ENCODE assay signal across 8 cellular contexts in the genomic region with DNA sequence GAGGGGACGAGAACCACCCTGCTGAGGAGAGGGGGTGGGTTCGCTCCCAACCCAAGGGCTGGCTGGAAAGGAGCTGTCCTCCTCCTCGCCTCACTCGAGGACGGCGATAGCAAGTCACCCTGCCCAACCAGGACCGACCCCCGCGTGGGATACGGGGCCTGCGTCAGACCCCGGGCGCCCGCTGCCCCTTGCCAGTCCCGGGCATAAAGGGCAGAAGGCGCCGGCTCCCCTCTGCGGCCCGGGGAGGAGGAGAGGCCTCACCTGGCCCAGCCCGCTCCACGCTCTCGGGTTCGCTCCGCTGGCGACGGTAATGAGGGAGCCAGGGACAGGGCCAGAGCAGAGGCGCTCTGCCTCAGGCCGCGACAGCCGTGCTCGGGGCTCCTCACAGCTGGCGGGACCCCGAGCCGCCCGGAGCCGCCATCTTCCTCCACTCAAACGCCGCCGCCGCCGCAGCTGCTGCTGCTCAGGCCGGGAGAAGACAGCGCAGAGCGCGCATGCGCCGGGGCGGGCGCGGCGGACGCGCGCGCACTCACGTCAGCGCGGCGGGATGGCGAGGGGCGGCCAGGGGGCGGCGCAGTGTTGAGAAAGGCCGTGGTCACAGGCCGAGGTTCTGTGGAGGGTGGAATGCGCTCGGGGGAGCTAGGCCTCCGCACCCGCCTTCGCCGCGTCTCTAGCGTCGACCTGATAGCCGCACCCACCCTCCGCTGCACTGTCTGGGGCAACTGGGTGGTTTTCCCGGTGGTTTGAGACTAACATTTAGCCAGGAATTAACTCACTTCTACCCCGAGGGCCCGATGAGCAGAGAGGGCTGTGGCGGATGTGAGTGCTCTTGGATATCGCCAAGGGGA. TPM values are rescaled to one million over a fixed set of nuclear protein-coding genes. Genes with fewer than 3 reads are reported as not detected.
A peak's percentile ranks its signal among the peaks of the same experiment; 100 is the strongest.
DNase-seq lines count a peak whose midpoint lies in the region; ATAC-seq and TF ChIP-seq lines count a peak whose summit lies in the region.

Gene FBXO42, minus strand, starts transcription at position 487 of the 848 bp plus-strand sequence. CDS start 37,062 bp downstream, outside the sequence.

- H3K4me1 ChIP-seq in thoracic aorta (ENCODE audit: control insufficient read depth in 1 of 2, low read depth in 2 of 2) = peaks cover 19 to 40% of the 10 kb centered on the region in 2 donors

- no peaks in the 10 kb centered on the region for H3K27me3 ChIP-seq in thoracic aorta (replicated peaks; ENCODE audit: insufficient read depth)

- H3K9me3 ChIP-seq in thoracic aorta = no peaks in the 10 kb centered on the region

- TF ChIP-seq CTCF in GM12864 (IDR thresholded peaks at IDR 0.05; ENCODE audit: low read depth, low read length, missing control alignments) (peak; percentile 46), osteocyte (IDR thresholded peaks at IDR 0.05) (peak; percentile 58), thoracic aorta (IDR thresholded peaks at IDR 0.05) (peak; percentile 38)

- peak within 1 kb of the TSS; percentile 85 for H3K27ac Mint-ChIP-seq in activated naive CD4-positive, alpha-beta T cell treated with anti-CD3 and anti-CD28 coated beads, Interleukin-2, amount 50 U/mL, for 24 hours
- H3K27ac Mint-ChIP-seq in osteocyte (ENCODE audit: unreplicated experiment) = peak within 1 kb of the TSS; percentile 92

- H3K27me3 Mint-ChIP-seq in activated naive CD4-positive, alpha-beta T cell treated with anti-CD3 and anti-CD28 coated beads, Interleukin-2, amount 50 U/mL, for 24 hours = no peaks in the 10 kb centered on the region
- no peaks in the 10 kb centered on the region for H3K27me3 Mint-ChIP-seq in osteocyte (ENCODE audit: unreplicated experiment)

- peak within 1 kb of the TSS; percentile 85 to 97 for H3K27ac ChIP-seq in thoracic aorta

- ATAC-seq in HG02623 (IDR thresholded peaks at IDR 0.05; ENCODE audit: unreplicated experiment) (peak; percentile 93), SK-N-SH treated with all-trans-retinoic acid at 6 μM for 48 hours (peak; percentile 92), thoracic aorta (ENCODE audit: insufficient number of reproducible peaks, low FRiP score, low read depth) (peak; percentile 92)

- peak within 1 kb of the TSS; percentile 93 for H3K4me3 Mint-ChIP-seq in activated naive CD4-positive, alpha-beta T cell treated with anti-CD3 and anti-CD28 coated beads, Interleukin-2, amount 50 U/mL, for 24 hours
- peak within 1 kb of the TSS; percentile 95 for H3K4me3 Mint-ChIP-seq in osteocyte (ENCODE audit: unreplicated experiment)

- H3K4me3 ChIP-seq in GM12864 (ENCODE audit: low read depth, low read length) (peak within 1 kb of the TSS; percentile 99), thoracic aorta (peak within 1 kb of the TSS; percentile 99)

- peak; percentile 70 for DNase-seq in GM12864 (ENCODE audit: low read depth)
- DNase-seq in NCI-H1092 treated with DMSO at 0.1 percent for 48 hours (lab: John Stamatoyannopoulos, UW) = peak; percentile 95
- DNase-seq in glomerular visceral epithelial cell (ENCODE audit: extremely low spot score) = peak; percentile 95
- peak; percentile 98 for DNase-seq in osteocyte (ENCODE audit: extremely low spot score, unreplicated experiment)
- DNase-seq in thoracic aorta (ENCODE audit: low spot score) = peak; percentile 55

- H3K4me1 Mint-ChIP-seq in activated naive CD4-positive, alpha-beta T cell treated with anti-CD3 and anti-CD28 coated beads, Interleukin-2, amount 50 U/mL, for 24 hours = peaks cover 41% of the 10 kb centered on the region
- peaks cover 34% of the 10 kb centered on the region for H3K4me1 Mint-ChIP-seq in osteocyte (ENCODE audit: unreplicated experiment)

- no peaks in the 10 kb centered on the region for H3K36me3 ChIP-seq in thoracic aorta

- no peaks in the 10 kb centered on the region for H3K9me3 Mint-ChIP-seq in activated naive CD4-positive, alpha-beta T cell treated with anti-CD3 and anti-CD28 coated beads, Interleukin-2, amount 50 U/mL, for 24 hours
- H3K9me3 Mint-ChIP-seq in osteocyte (ENCODE audit: unreplicated experiment) = no peaks in the 10 kb centered on the region

- no peaks in the 10 kb centered on the region for H3K36me3 Mint-ChIP-seq in activated naive CD4-positive, alpha-beta T cell treated with anti-CD3 and anti-CD28 coated beads, Interleukin-2, amount 50 U/mL, for 24 hours
- no peaks in the 10 kb centered on the region for H3K36me3 Mint-ChIP-seq in osteocyte (ENCODE audit: unreplicated experiment)

TF ChIP-seq in SK-N-SH treated with all-trans-retinoic acid at 6 μM for 48 hours, 23 proteins besides CTCF, POLR2A, EP300 and RAD21:
- TF ChIP-seq RARB (CRISPR knock-in tag; IDR thresholded peaks at IDR 0.05) = no peak
- TF ChIP-seq, protein P1, sequence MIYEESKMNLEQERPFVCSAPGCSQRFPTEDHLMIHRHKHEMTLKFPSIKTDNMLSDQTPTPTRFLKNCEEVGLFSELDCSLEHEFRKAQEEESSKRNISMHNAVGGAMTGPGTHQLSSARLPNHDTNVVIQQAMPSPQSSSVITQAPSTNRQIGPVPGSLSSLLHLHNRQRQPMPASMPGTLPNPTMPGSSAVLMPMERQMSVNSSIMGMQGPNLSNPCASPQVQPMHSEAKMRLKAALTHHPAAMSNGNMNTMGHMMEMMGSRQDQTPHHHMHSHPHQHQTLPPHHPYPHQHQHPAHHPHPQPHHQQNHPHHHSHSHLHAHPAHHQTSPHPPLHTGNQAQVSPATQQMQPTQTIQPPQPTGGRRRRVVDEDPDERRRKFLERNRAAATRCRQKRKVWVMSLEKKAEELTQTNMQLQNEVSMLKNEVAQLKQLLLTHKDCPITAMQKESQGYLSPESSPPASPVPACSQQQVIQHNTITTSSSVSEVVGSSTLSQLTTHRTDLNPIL (CRISPR knock-in tag; IDR thresholded peaks at IDR 0.05; ENCODE audit: low read depth) = 0 out of 2 replicates have a peak, but pooled peaks have one; percentile 19
- no peak for TF ChIP-seq ISL1 (CRISPR knock-in tag; IDR thresholded peaks at IDR 0.05)
- TF ChIP-seq, protein P2, sequence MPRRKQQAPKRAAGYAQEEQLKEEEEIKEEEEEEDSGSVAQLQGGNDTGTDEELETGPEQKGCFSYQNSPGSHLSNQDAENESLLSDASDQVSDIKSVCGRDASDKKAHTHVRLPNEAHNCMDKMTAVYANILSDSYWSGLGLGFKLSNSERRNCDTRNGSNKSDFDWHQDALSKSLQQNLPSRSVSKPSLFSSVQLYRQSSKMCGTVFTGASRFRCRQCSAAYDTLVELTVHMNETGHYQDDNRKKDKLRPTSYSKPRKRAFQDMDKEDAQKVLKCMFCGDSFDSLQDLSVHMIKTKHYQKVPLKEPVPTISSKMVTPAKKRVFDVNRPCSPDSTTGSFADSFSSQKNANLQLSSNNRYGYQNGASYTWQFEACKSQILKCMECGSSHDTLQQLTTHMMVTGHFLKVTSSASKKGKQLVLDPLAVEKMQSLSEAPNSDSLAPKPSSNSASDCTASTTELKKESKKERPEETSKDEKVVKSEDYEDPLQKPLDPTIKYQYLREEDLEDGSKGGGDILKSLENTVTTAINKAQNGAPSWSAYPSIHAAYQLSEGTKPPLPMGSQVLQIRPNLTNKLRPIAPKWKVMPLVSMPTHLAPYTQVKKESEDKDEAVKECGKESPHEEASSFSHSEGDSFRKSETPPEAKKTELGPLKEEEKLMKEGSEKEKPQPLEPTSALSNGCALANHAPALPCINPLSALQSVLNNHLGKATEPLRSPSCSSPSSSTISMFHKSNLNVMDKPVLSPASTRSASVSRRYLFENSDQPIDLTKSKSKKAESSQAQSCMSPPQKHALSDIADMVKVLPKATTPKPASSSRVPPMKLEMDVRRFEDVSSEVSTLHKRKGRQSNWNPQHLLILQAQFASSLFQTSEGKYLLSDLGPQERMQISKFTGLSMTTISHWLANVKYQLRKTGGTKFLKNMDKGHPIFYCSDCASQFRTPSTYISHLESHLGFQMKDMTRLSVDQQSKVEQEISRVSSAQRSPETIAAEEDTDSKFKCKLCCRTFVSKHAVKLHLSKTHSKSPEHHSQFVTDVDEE (CRISPR knock-in tag; IDR thresholded peaks at IDR 0.05) = no peak
- TF ChIP-seq TCF4 (CRISPR knock-in tag; IDR thresholded peaks at IDR 0.05; ENCODE audit: borderline replicate concordance) = no peak
- TF ChIP-seq ARNTL (CRISPR knock-in tag; IDR thresholded peaks at IDR 0.05; ENCODE audit: borderline replicate concordance, low read depth) = no peak
- 0 out of 2 replicates have a peak, but pooled peaks have one; percentile 17 for TF ChIP-seq CSDC2 (CRISPR knock-in tag; IDR thresholded peaks at IDR 0.05)

RNA-seq across cellular contexts. Expression of gene FBXO42, which starts in this region (rescaled TPM):
- 22.2 and 22.8 TPM in 2 replicates for total RNA-seq in osteocyte
- 10 to 100 TPM; 71.2 to 72.2 TPM for total RNA-seq in thoracic aorta

Comparison
In these comparisons a context has a peak if more than half of its experiments do, and no peak if none do; other contexts are left out.
1. Peak in every context shown above with its lines: DNase-seq, ATAC-seq, H3K4me3 ChIP-seq and H3K27ac ChIP-seq.